Comparison of ENCODE assay signal across 21 cellular contexts in the genomic region with DNA sequence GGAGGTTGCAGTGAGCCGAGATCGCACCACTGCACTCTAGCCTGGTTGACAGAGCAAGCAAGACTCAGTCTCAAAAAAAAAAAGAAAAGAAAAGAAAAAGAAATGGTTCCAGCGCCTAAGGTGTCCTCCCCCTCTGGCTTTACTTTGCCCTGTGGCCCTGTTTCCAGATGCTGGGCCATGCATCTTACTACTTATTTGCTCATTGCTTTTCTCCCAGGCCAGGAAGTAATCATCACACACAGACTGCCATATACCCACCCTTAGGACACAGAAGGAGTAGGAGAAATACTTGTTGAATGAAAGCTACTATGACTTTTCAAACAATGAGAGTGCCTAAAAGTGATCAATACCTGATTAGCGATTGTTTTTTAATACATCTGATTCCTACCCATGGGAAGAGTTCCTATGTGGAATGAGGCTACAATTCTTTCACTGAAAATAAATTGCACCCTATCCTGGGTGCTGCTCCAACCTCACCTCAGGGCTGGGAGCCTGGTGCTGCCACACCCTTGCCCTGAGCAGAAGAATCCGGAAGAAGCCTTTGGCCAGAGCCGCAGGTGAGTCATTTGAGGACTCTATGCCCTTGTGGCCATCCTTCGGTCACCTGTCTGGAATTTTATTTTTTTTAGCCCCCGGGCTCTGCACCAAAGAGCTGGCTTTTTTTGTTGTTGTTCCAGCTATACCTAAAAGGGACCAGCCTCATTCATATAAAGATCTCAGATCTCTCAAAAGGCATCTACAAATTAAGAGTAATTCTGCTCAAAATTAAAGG. TPM values are rescaled to one million over a fixed set of nuclear protein-coding genes. Genes with fewer than 3 reads are reported as not detected.
A peak's percentile ranks its signal among the peaks of the same experiment; 100 is the strongest.
DNase-seq lines count a peak whose midpoint lies in the region; ATAC-seq, FAIRE-seq and TF ChIP-seq lines count a peak whose summit lies in the region.
"Had no signal": no experiment of that assay in that cellular context is flagged by ENCODE, and none has a peak within 500 bp of the region (broad histone marks: within the 10 kb centered on the region; RNA-seq: fewer than 3 reads in every experiment).

No MANE protein-coding gene starts in this region.

- no peak for TF ChIP-seq EP300 in A549 (IDR thresholded peaks at IDR 0.05)
- TF ChIP-seq EP300 in Ishikawa (IDR thresholded peaks at IDR 0.05; ENCODE audit: borderline replicate concordance) = peak; percentile 57

- TF ChIP-seq POLR2A in A549 (IDR thresholded peaks at IDR 0.05; ENCODE audit: low read length) = no peak

- 49% methylated on average over 8 of the region's 8 CpGs for WGBS in A549 (ENCODE audit: missing lambda C conversion rate)

- H3K9me3 ChIP-seq in A549 (no peaks in the 10 kb centered on the region), colonic mucosa (no peaks in the 10 kb centered on the region)
- H3K9me3 ChIP-seq: BLaER1 had no signal

- H3K36me3 ChIP-seq in colonic mucosa = no peaks in the 10 kb centered on the region
- H3K36me3 ChIP-seq: BLaER1, brain microvascular endothelial cell had no signal

- no peak for TF ChIP-seq RAD21 in A549 (conservative IDR thresholded peaks at IDR 0.05 in 1 of 2, IDR thresholded peaks at IDR 0.05 in 1 of 2)
- no peak for TF ChIP-seq RAD21 in Ishikawa (IDR thresholded peaks at IDR 0.05; ENCODE audit: low read depth)

- peak overlapping the region; percentile 51 for H3K4me2 ChIP-seq in A549

- DNase-seq in A549 (ENCODE audit: low read depth in 1 of 2, low spot score in 1 of 2) (peak in 1 of 2 experiments; percentile 33), colonic mucosa (peak; percentile 64), mucosa of gallbladder (ENCODE audit: low spot score) (peak; percentile 71), NCI-H69 (lab: John Stamatoyannopoulos, UW) (no peak), Kasumi-1 (lab: John Stamatoyannopoulos, UW) (no peak), activated gamma-delta T cell (lab: John Stamatoyannopoulos, UW) (no peak)
- DNase-seq: activated CD4-positive, alpha-beta T cell treated with anti-CD3 and anti-CD28 coated beads, Interleukin-2, amount 10 ng/mL, durations not matched to agents 7 days and 5 days; activated CD8-positive, alpha-beta memory T cell treated with anti-CD3 and anti-CD28 coated beads, Interleukin-2, amount 50 U/mL, for 4 hours; brain microvascular endothelial cell; NCI-H526; nucleus accumbens; SHP77; stimulated activated CD4-positive, alpha-beta T cell treated with anti-CD3 and anti-CD28 coated beads, Interleukin-12 subunit alpha, Interleukin-12 subunit beta, amount 100 ng/mL, for 4 hours had no signal

- H3K4me3 ChIP-seq in A549 (no peak overlapping the region), colonic mucosa (no peak overlapping the region)
- H3K4me3 ChIP-seq: BLaER1, lung had no signal

- intact Hi-C loops in colonic mucosa (cut with DNase I) = no loop called here

- ATAC-seq in A549 = peak; percentile 77 to 90
- ATAC-seq in HG03439 (IDR thresholded peaks at IDR 0.05; ENCODE audit: unreplicated experiment) = no peak

- CTCF ChIA-PET in A549 (lab: Yijun Ruan, JAX) = interaction anchor here (1.4 to 2.0 kb wide), 3 partner anchors 10 to 368 kb away, joined by 3 to 7 read pairs (median 4); no protein-coding TSS in a partner anchor

- no peak overlapping the region for H3K9ac ChIP-seq in colonic mucosa (ENCODE audit: low read depth in 2 of 2, low read length in 2 of 2)
- H3K9ac ChIP-seq: BLaER1 had no signal

- H3K27ac ChIP-seq in A549 (no peak overlapping the region; a peak in 1 of 6 replicates), colonic mucosa (no peak overlapping the region)
- H3K27ac ChIP-seq: BLaER1, brain microvascular endothelial cell had no signal

- POLR2A ChIA-PET in A549 (lab: Yijun Ruan, JAX) = no interaction called here

- no peak for TF ChIP-seq CTCF in A549 (IDR thresholded peaks at IDR 0.05)
- no peak for TF ChIP-seq CTCF in colonic mucosa (IDR thresholded peaks at IDR 0.05)

- FAIRE-seq in A549 (lab: Jason Lieb, UNC) = no peak
- FAIRE-seq: colon, D721Med had no signal

- no peaks in the 10 kb centered on the region for H3K27me3 ChIP-seq in colonic mucosa
- H3K27me3 ChIP-seq: BLaER1, brain microvascular endothelial cell had no signal

- peaks cover 19% of the 10 kb centered on the region for H3K4me1 ChIP-seq in A549
- H3K4me1 ChIP-seq in colonic mucosa = no peaks in the 10 kb centered on the region

TF ChIP-seq in A549, 52 proteins besides CTCF, POLR2A, EP300 and RAD21:
- TF ChIP-seq FOSL2 (IDR thresholded peaks at IDR 0.05) (no peak), FOSL2 (CRISPR knock-in tag; IDR thresholded peaks at IDR 0.05) (peak; percentile 32; the same call in 1 of the 2 replicates), PHF8 (IDR thresholded peaks at IDR 0.05; ENCODE audit: borderline replicate concordance, low read depth) (no peak)
TF ChIP-seq in A549: peak in this region for 1.

TF ChIP-seq in Ishikawa, 13 proteins besides CTCF, POLR2A, EP300 and RAD21:
- TF ChIP-seq ZBTB7A (IDR thresholded peaks at IDR 0.05; ENCODE audit: low read depth) = no peak
- TF ChIP-seq EGR1 (IDR thresholded peaks at IDR 0.05) = no peak
- TF ChIP-seq, protein P1, sequence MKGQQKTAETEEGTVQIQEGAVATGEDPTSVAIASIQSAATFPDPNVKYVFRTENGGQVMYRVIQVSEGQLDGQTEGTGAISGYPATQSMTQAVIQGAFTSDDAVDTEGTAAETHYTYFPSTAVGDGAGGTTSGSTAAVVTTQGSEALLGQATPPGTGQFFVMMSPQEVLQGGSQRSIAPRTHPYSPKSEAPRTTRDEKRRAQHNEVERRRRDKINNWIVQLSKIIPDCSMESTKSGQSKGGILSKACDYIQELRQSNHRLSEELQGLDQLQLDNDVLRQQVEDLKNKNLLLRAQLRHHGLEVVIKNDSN (IDR thresholded peaks at IDR 0.05) = no peak
- TF ChIP-seq YY1 (IDR thresholded peaks at IDR 0.05; ENCODE audit: low read depth) = no peak
- TF ChIP-seq CEBPB (IDR thresholded peaks at IDR 0.05) = no peak
- TF ChIP-seq, protein P2, sequence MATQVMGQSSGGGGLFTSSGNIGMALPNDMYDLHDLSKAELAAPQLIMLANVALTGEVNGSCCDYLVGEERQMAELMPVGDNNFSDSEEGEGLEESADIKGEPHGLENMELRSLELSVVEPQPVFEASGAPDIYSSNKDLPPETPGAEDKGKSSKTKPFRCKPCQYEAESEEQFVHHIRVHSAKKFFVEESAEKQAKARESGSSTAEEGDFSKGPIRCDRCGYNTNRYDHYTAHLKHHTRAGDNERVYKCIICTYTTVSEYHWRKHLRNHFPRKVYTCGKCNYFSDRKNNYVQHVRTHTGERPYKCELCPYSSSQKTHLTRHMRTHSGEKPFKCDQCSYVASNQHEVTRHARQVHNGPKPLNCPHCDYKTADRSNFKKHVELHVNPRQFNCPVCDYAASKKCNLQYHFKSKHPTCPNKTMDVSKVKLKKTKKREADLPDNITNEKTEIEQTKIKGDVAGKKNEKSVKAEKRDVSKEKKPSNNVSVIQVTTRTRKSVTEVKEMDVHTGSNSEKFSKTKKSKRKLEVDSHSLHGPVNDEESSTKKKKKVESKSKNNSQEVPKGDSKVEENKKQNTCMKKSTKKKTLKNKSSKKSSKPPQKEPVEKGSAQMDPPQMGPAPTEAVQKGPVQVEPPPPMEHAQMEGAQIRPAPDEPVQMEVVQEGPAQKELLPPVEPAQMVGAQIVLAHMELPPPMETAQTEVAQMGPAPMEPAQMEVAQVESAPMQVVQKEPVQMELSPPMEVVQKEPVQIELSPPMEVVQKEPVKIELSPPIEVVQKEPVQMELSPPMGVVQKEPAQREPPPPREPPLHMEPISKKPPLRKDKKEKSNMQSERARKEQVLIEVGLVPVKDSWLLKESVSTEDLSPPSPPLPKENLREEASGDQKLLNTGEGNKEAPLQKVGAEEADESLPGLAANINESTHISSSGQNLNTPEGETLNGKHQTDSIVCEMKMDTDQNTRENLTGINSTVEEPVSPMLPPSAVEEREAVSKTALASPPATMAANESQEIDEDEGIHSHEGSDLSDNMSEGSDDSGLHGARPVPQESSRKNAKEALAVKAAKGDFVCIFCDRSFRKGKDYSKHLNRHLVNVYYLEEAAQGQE (IDR thresholded peaks at IDR 0.05; ENCODE audit: low read depth) = no peak
- TF ChIP-seq TAF1 (IDR thresholded peaks at IDR 0.05; ENCODE audit: low read depth) = 0 out of 2 replicates have a peak, but pooled peaks have one; percentile 23
- no peak for TF ChIP-seq FOXM1 (IDR thresholded peaks at IDR 0.05; ENCODE audit: borderline replicate concordance, low read depth)
- peak; percentile 49 for TF ChIP-seq MAX (IDR thresholded peaks at IDR 0.05)
- peak; percentile 57 for TF ChIP-seq NFIC (IDR thresholded peaks at IDR 0.05)
- no peak for TF ChIP-seq CREB1 (IDR thresholded peaks at IDR 0.05; ENCODE audit: low read depth)
- TF ChIP-seq TCF12 (IDR thresholded peaks at IDR 0.05; ENCODE audit: low read depth) = peak; percentile 43; the same call in 1 of the 2 replicates
- TF ChIP-seq TEAD4 (IDR thresholded peaks at IDR 0.05) = peak; percentile 79

RNA-seq across cellular contexts. Expression of gene TFAP2C, which starts 22.7 kb away (rescaled TPM):
- 11.6 and 14.2 TPM in 2 replicates for polyA plus RNA-seq in A549 (2011; rRNA removed)
- polyA plus RNA-seq in A549 (2012; cell fraction: cytosol; rRNA removed) = 9.3 and 13.5 TPM in 2 replicates
- 19.6 and 19.7 TPM in 2 replicates for polyA plus RNA-seq in A549 (2012; cell fraction: nucleus; rRNA removed)
- 9.1 to 9.6 TPM (median 9.2 TPM) in 3 replicates for polyA plus RNA-seq in A549 (2017; fragmentation: RNase III; extraction: RNeasy Plus Mini Kit Qiagen cat#74134 plus additional on column Dnase treatment)
- polyA minus RNA-seq in A549 (2011; rRNA and poly(A)+ RNA removed) = 14.4 and 17.0 TPM in 2 replicates
- 1 to 10 TPM in 1 of 2 donors, under 1 TPM in 1; 0.57 to 1.3 TPM for total RNA-seq in colonic mucosa
- 2.1 TPM for total RNA-seq in mucosa of gallbladder
- total RNA-seq: activated CD4-positive, alpha-beta T cell treated with anti-CD3 and anti-CD28 coated beads, Interleukin-2, amount 10 ng/mL, durations not matched to agents 7 days and 5 days; LHCN-M2; T-helper 1 cell treated with Interleukin-12 subunit alpha and Interleukin-12 subunit beta and Interleukin-4 antibody, amounts not matched to agents 30 ng/mL and 1 ng/mL, for 36 hours had no signal

Comparison
In these comparisons a context has a peak if more than half of its experiments do, and no peak if none do; other contexts are left out.
1. DNase-seq: peak in colonic mucosa (single experiment) and mucosa of gallbladder (single experiment); none in NCI-H69 (single experiment), Kasumi-1 (0 of 2) and activated gamma-delta T cell (single experiment).